ENCODE assay signal across 21 cellular contexts in the genomic region with DNA sequence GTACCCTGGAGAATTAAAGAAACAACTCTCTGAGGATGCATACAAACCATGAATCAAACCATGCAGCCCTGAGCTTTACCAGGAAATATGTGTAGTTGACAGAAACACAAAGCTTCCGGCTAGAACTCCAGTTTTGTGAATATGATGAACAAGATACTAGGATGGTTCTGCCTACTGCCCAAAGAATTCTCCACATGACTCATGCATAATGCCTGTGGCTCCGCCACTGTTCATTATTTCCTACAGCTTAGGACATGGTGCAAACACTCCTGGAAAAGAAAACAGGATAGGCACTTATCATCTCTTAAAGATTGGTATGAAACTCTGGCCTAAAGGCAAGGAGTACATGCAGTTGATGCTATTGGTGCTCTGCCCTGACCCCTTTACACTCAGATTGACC.
DNase-seq lines count a peak whose midpoint lies in the region; ATAC-seq, FAIRE-seq and TF ChIP-seq lines count a peak whose summit lies in the region.
"Had no signal": no experiment of that assay in that cellular context is flagged by ENCODE, and none has a peak within 500 bp of the region (broad histone marks: within the 10 kb centered on the region; RNA-seq: fewer than 3 reads in every experiment).

No MANE protein-coding gene starts in this region.

- no peak overlapping the region for H3K4me3 Mint-ChIP-seq in natural killer cell
- H3K4me3 Mint-ChIP-seq: activated naive CD8-positive, alpha-beta T cell treated with anti-CD3 and anti-CD28 coated beads, Interleukin-2, amount 50 U/mL, for 24 hours; effector memory CD8-positive, alpha-beta T cell; T-helper 1 cell treated with Interleukin-12 subunit alpha and Interleukin-12 subunit beta and Interleukin-4 antibody, amounts not matched to agents 30 μg/mL and 1 μg/mL, for 36 hours had no signal

- H3K9me3 Mint-ChIP-seq in natural killer cell: peaks cover 6 to 16% of the 10 kb centered on the region in 2 donors

- DNase-seq in EL (peak; percentile 82), NCI-H226 (peak; percentile 54), epithelial cell of prostate (ENCODE audit: low read depth, low spot score) (peak; percentile 26), renal cortical epithelial cell (ENCODE audit: low read depth) (peak; percentile 72), natural killer cell (no peak), GM19239 (ENCODE audit: insufficient read length, low spot score) (no peak)
- DNase-seq: activated CD4-positive, CD25-positive, alpha-beta regulatory T cell; activated naive CD8-positive, alpha-beta T cell treated with anti-CD3 and anti-CD28 coated beads, Interleukin-2, amount 50 U/mL, for 24 hours; BE2C; cerebellar nuclear complex; effector memory CD8-positive, alpha-beta T cell; MG63; NCI-H187; NCI-H446; pancreas; stimulated activated CD4-positive, alpha-beta T cell treated with anti-CD3 and anti-CD28 coated beads, Interleukin-2, amount 100 ng/mL, for 24 hours had no signal

- intact Hi-C loops in natural killer cell (cut with micrococcal nuclease): no loop called here

- no peak overlapping the region for H3K27ac Mint-ChIP-seq in natural killer cell
- H3K27ac Mint-ChIP-seq: activated naive CD8-positive, alpha-beta T cell treated with anti-CD3 and anti-CD28 coated beads, Interleukin-2, amount 50 U/mL, for 24 hours; effector memory CD8-positive, alpha-beta T cell; T-helper 1 cell treated with Interleukin-12 subunit alpha and Interleukin-12 subunit beta and Interleukin-4 antibody, amounts not matched to agents 30 μg/mL and 1 μg/mL, for 36 hours had no signal

- no peaks in the 10 kb centered on the region for H3K36me3 Mint-ChIP-seq in natural killer cell

- no peak for TF ChIP-seq CTCF in natural killer cell (IDR thresholded peaks at IDR 0.05)

- peak overlapping the region; percentile 59 for H3K27ac ChIP-seq in epithelial cell of prostate
- H3K27ac ChIP-seq: pancreas had no signal

- H3K4me1 Mint-ChIP-seq in natural killer cell: no peaks in the 10 kb centered on the region
- H3K4me1 Mint-ChIP-seq: activated naive CD8-positive, alpha-beta T cell treated with anti-CD3 and anti-CD28 coated beads, Interleukin-2, amount 50 U/mL, for 24 hours had no signal

- ATAC-seq in natural killer cell: no peak
- no peak for ATAC-seq in GM21737 (IDR thresholded peaks at IDR 0.05; ENCODE audit: unreplicated experiment)
- ATAC-seq in HG03097 (IDR thresholded peaks at IDR 0.05; ENCODE audit: low FRiP score, unreplicated experiment): no peak
- ATAC-seq: activated naive CD8-positive, alpha-beta T cell treated with anti-CD3 and anti-CD28 coated beads, Interleukin-2, amount 50 U/mL, for 24 hours; effector memory CD8-positive, alpha-beta T cell; pancreas; Right ventricle myocardium inferior had no signal

- no peak for FAIRE-seq in GM19239 (lab: Jason Lieb, UNC)
- FAIRE-seq: D721Med, pancreas had no signal

- no peaks in the 10 kb centered on the region for H3K27me3 Mint-ChIP-seq in natural killer cell (ENCODE audit: low read depth in 2 of 2)
- H3K27me3 Mint-ChIP-seq: activated naive CD8-positive, alpha-beta T cell treated with anti-CD3 and anti-CD28 coated beads, Interleukin-2, amount 50 U/mL, for 24 hours; effector memory CD8-positive, alpha-beta T cell had no signal

Comparison
In these comparisons a context has a peak if more than half of its experiments do, and no peak if none do; other contexts are left out.
1. DNase-seq: peak in EL (single experiment), NCI-H226 (single experiment), epithelial cell of prostate (single experiment) and renal cortical epithelial cell (single experiment); none in natural killer cell (single experiment) and GM19239 (single experiment).